In genomic region chr1:61170328-61171238, GRCh38 we compare ENCODE assay signal across 9 cellular contexts.
DNase-seq lines count a peak whose midpoint lies in the region; ATAC-seq and TF ChIP-seq lines count a peak whose summit lies in the region.
"Had no signal": no experiment of that assay in that cellular context is flagged by ENCODE, and none has a peak within 500 bp of the region (broad histone marks: within the 10 kb centered on the region; RNA-seq: fewer than 3 reads in every experiment).

No MANE protein-coding gene starts in this region.

- H3K9me3 ChIP-seq in heart right ventricle (no peaks in the 10 kb centered on the region), stomach smooth muscle (ENCODE audit: control insufficient read depth in 2 of 2, low read length in 2 of 2) (no peaks in the 10 kb centered on the region)

- H3K36me3 ChIP-seq in heart right ventricle (no peaks in the 10 kb centered on the region), stomach smooth muscle (ENCODE audit: control insufficient read depth in 2 of 2, insufficient read depth in 2 of 2, low read length in 2 of 2) (no peaks in the 10 kb centered on the region)

- H3K4me3 Mint-ChIP-seq in brain: peak overlapping the region in 2 of 5 experiments; percentile 11 to 44

- peak in 6 of 8 donors; percentile 43 to 77 (median 56) for ATAC-seq in heart right ventricle
- ATAC-seq in HG03175 (IDR thresholded peaks at IDR 0.05; ENCODE audit: unreplicated experiment): no peak

- peak overlapping the region in 1 of 2 donors; percentile 21 for H3K9ac ChIP-seq in stomach smooth muscle (ENCODE audit: low read length in 2 of 2)
- H3K9ac ChIP-seq: parathyroid adenoma had no signal

- DNase-seq in HCEC 1CT (peak; percentile 63), heart right ventricle (no peak), NCI-H2227 (lab: John Stamatoyannopoulos, UW; ENCODE audit: unreplicated experiment) (no peak), lower leg skin (ENCODE audit: low spot score in 2 of 2) (no peak)
- DNase-seq in activated CD4-positive, alpha-beta T cell treated with anti-CD3 and anti-CD28 coated beads for 4 hours: no peak

- no peak overlapping the region for H3K4me3 ChIP-seq in heart right ventricle
- H3K4me3 ChIP-seq in stomach smooth muscle (ENCODE audit: low read length in 2 of 2): no peak overlapping the region
- no peak overlapping the region for H3K4me3 ChIP-seq in lower leg skin (ENCODE audit: low read depth, poor library complexity, severe bottlenecking)

- TF ChIP-seq CTCF in brain (conservative IDR thresholded peaks at IDR 0.05) (no peak), heart right ventricle (IDR thresholded peaks at IDR 0.05) (no peak), lower leg skin (IDR thresholded peaks at IDR 0.05) (no peak)

- H3K4me1 Mint-ChIP-seq in brain: peaks cover 80% of the 10 kb centered on the region

- H3K4me1 ChIP-seq in heart right ventricle: peaks cover 18 to 88% (median 69%) of the 10 kb centered on the region in 9 donors
- H3K4me1 ChIP-seq in stomach smooth muscle (ENCODE audit: control insufficient read depth, insufficient read depth, low read length): peaks cover 38% of the 10 kb centered on the region

- intact Hi-C loops in heart right ventricle (cut with DNase I) (loop anchor here in 2 of 10 donors (10.0 kb wide), 2 partner anchors 46 to 116 kb away; no protein-coding TSS in a partner anchor), lower leg skin (cut with DNase I; ENCODE audit: low total_unique reads) (no loop called here)

- peaks cover 5% of the 10 kb centered on the region for H3K36me3 Mint-ChIP-seq in brain

- H3K9me3 Mint-ChIP-seq in brain: no peaks in the 10 kb centered on the region

- H3K27me3 Mint-ChIP-seq in brain: peaks cover 4% of the 10 kb centered on the region

- WGBS in heart right ventricle, 2 donors: 22 to 27% methylated on average over 6 of the region's 6 CpGs
- 30 to 42% methylated on average over 6 of the region's 6 CpGs for WGBS in lower leg skin, 2 donors

- H3K27ac ChIP-seq in heart right ventricle: peak overlapping the region in 8 of 10 donors; percentile 3 to 67 (median 32)
- H3K27ac ChIP-seq in stomach smooth muscle (ENCODE audit: low read length): peak overlapping the region; percentile 59
- H3K27ac ChIP-seq: parathyroid adenoma had no signal

- peak overlapping the region in 4 of 5 experiments; percentile 42 to 81 (median 62) for H3K27ac Mint-ChIP-seq in brain

- H3K27me3 ChIP-seq in heart right ventricle (no peaks in the 10 kb centered on the region), stomach smooth muscle (ENCODE audit: control insufficient read depth in 1 of 2, insufficient read depth in 2 of 2, low read length in 2 of 2) (no peaks in the 10 kb centered on the region)

- TF ChIP-seq POLR2A in lower leg skin (IDR thresholded peaks at IDR 0.05): no peak
